Comparison of ENCODE assay signal across 12 cellular contexts in the genomic region with DNA sequence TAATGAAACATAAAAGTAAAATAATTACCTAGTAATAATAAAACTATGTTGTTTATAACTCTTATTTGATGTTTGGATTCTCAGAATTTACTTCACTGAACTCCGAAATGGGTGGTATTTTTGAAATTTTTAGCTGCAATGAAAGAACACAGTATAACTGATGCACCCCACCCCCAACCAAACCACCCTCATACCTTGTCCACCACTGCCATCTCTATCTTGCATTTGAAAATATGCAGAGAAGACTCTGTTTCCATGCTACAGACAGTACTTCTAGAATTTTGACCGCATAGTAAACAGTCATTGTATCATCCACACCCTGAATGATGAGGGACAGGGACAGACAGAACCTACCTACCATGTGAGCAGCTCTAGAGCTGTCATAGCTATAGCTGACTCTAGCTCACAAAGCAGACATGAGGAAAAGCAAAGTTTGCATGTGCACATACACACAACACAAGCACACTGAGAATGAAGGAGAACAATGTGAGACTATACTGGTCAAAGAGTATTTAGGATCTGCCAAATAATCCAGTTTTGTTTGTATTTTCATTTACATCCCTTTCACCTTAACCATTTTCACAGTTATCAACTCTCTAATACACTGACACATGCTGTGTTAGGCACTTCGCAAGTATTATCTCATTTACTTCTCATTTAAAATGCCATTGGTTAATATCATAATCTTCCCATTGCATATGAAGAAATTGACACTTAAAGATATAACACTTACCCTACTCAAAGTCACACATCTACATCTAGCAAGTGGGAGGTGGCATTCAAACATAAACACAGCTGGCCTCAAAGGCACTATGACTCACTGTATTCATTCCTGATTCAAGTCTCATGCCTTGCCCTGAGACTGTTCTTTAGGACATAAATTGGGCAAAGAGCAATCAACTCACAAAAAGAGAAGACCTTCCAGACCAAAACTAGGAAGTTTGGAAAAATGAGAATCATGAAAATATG.
A peak's percentile ranks its signal among the peaks of the same experiment; 100 is the strongest.
DNase-seq lines count a peak whose midpoint lies in the region; ATAC-seq and TF ChIP-seq lines count a peak whose summit lies in the region.
"Had no signal": no experiment of that assay in that cellular context is flagged by ENCODE, and none has a peak within 500 bp of the region (broad histone marks: within the 10 kb centered on the region; RNA-seq: fewer than 3 reads in every experiment).

No MANE protein-coding gene starts in this region.

- CTCF ChIA-PET in CD4-positive, alpha-beta T cell (lab: Charles Lee), result interaction anchor here (1.2 to 1.6 kb wide), 2 partner anchors 14 to 17 kb away, joined by 4 read pairs; no protein-coding TSS in a partner anchor

- H3K27me3 ChIP-seq in CD4-positive, alpha-beta T cell (ENCODE audit: control insufficient read depth, insufficient read depth, low read length), result no peaks in the 10 kb centered on the region

- peak; percentile 83 for ATAC-seq in CD4-positive, alpha-beta T cell (ENCODE audit: poor library complexity)

- peak overlapping the region; percentile 67 for H3K4me3 Mint-ChIP-seq in CD4-positive, alpha-beta T cell
- H3K4me3 Mint-ChIP-seq: HFFc6 had no signal

- TF ChIP-seq CTCF in CD4-positive, alpha-beta T cell (IDR thresholded peaks at IDR 0.05), result no peak
- no peak for TF ChIP-seq CTCF in astrocyte of the cerebellum (IDR thresholded peaks at IDR 0.05; ENCODE audit: low read depth, low read length, missing control alignments)

- POLR2A ChIA-PET in CD4-positive, alpha-beta T cell (lab: Charles Lee), result interaction anchor here (0.8 to 4.3 kb wide), 9 partner anchors 7 to 54 kb away, joined by 3 to 21 read pairs (median 5); no protein-coding TSS in a partner anchor

- no peaks in the 10 kb centered on the region for H3K9me3 ChIP-seq in CD4-positive, alpha-beta T cell (ENCODE audit: control insufficient read depth, low read length)

- H3K36me3 Mint-ChIP-seq in CD4-positive, alpha-beta T cell (ENCODE audit: low read depth), result peaks cover 22% of the 10 kb centered on the region

- peak overlapping the region; percentile 67 for H3K27ac ChIP-seq in CD4-positive, alpha-beta T cell (ENCODE audit: low read depth, low read length)

- peak overlapping the region; percentile 88 for H3K27ac Mint-ChIP-seq in CD4-positive, alpha-beta T cell
- H3K27ac Mint-ChIP-seq: HFFc6 had no signal

- in situ Hi-C loops in astrocyte of the cerebellum (cut with HindIII; ENCODE audit: low sequenced_read_pairs), result no loop called here

- no peaks in the 10 kb centered on the region for H3K27me3 Mint-ChIP-seq in CD4-positive, alpha-beta T cell

- no peak for DNase-seq in CD4-positive, alpha-beta T cell
- peak; percentile 64 for DNase-seq in HS-27A (ENCODE audit: low read depth)
- peak; percentile 27 for DNase-seq in astrocyte of the cerebellum (ENCODE audit: low read depth)
- DNase-seq in kidney tubule cell (ENCODE audit: low spot score), result peak; percentile 48
- no peak for DNase-seq in NCI-H526 treated with DMSO at 0.1 percent for 48 hours (lab: John Stamatoyannopoulos, UW)
- DNase-seq in amniotic stem cell (lab: John Stamatoyannopoulos, UW), result no peak
- DNase-seq in DMS153 treated with DMSO at 0.1 percent for 48 hours (lab: John Stamatoyannopoulos, UW; ENCODE audit: unreplicated experiment), result no peak
- no peak for DNase-seq in RKO (ENCODE audit: low spot score)
- DNase-seq: EL, HFFc6, NCI-H2081, SIG-M5 had no signal

- peaks cover 80% of the 10 kb centered on the region for H3K4me1 Mint-ChIP-seq in CD4-positive, alpha-beta T cell (ENCODE audit: low read depth)

- intact Hi-C loops in CD4-positive, alpha-beta T cell (cut with DNase I, micrococcal nuclease), result loop anchor here in 1 of 2 experiments (1.0 to 5.0 kb wide), 4 partner anchors 8 to 167 kb away; no protein-coding TSS in a partner anchor

- no peaks in the 10 kb centered on the region for H3K9me3 Mint-ChIP-seq in CD4-positive, alpha-beta T cell

- no peak overlapping the region for H3K4me3 ChIP-seq in astrocyte of the cerebellum (ENCODE audit: low read depth, low read length)

Comparison
In these comparisons a context has a peak if more than half of its experiments do, and no peak if none do; other contexts are left out.
1. DNase-seq: peak in HS-27A (single experiment), astrocyte of the cerebellum (single experiment) and kidney tubule cell (single experiment); none in CD4-positive, alpha-beta T cell (0 of 10), NCI-H526 treated with DMSO at 0.1 percent for 48 hours (single experiment), amniotic stem cell (single experiment), DMS153 treated with DMSO at 0.1 percent for 48 hours (single experiment) and RKO (single experiment).